1 cellular context compared by ENCODE assay signal in the genomic region with DNA sequence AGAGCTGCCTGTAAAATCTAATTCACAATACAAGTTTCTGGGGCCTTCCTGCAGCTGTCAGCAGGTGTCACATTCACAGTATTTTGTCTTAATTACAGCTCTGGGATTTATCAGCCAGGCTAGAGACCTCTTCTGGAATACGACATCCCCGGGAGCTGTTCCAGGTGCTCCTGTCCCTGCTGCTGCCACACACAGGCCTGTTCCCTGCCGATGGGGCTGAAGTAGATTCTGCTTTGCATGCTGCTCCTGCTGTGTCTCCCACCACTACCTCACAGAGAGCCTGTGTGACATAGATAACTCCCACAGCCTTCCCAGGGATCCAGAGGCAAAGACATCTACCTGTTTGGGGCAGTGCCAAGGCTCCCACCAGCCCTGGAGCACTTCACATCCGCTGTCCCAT.
TF ChIP-seq lines count a peak whose summit lies in the region.

No MANE protein-coding gene starts in this region.

TF ChIP-seq in GM23338, 12 proteins besides CTCF, POLR2A, EP300 and RAD21 (continued from another document):
- TF ChIP-seq, protein P1, sequence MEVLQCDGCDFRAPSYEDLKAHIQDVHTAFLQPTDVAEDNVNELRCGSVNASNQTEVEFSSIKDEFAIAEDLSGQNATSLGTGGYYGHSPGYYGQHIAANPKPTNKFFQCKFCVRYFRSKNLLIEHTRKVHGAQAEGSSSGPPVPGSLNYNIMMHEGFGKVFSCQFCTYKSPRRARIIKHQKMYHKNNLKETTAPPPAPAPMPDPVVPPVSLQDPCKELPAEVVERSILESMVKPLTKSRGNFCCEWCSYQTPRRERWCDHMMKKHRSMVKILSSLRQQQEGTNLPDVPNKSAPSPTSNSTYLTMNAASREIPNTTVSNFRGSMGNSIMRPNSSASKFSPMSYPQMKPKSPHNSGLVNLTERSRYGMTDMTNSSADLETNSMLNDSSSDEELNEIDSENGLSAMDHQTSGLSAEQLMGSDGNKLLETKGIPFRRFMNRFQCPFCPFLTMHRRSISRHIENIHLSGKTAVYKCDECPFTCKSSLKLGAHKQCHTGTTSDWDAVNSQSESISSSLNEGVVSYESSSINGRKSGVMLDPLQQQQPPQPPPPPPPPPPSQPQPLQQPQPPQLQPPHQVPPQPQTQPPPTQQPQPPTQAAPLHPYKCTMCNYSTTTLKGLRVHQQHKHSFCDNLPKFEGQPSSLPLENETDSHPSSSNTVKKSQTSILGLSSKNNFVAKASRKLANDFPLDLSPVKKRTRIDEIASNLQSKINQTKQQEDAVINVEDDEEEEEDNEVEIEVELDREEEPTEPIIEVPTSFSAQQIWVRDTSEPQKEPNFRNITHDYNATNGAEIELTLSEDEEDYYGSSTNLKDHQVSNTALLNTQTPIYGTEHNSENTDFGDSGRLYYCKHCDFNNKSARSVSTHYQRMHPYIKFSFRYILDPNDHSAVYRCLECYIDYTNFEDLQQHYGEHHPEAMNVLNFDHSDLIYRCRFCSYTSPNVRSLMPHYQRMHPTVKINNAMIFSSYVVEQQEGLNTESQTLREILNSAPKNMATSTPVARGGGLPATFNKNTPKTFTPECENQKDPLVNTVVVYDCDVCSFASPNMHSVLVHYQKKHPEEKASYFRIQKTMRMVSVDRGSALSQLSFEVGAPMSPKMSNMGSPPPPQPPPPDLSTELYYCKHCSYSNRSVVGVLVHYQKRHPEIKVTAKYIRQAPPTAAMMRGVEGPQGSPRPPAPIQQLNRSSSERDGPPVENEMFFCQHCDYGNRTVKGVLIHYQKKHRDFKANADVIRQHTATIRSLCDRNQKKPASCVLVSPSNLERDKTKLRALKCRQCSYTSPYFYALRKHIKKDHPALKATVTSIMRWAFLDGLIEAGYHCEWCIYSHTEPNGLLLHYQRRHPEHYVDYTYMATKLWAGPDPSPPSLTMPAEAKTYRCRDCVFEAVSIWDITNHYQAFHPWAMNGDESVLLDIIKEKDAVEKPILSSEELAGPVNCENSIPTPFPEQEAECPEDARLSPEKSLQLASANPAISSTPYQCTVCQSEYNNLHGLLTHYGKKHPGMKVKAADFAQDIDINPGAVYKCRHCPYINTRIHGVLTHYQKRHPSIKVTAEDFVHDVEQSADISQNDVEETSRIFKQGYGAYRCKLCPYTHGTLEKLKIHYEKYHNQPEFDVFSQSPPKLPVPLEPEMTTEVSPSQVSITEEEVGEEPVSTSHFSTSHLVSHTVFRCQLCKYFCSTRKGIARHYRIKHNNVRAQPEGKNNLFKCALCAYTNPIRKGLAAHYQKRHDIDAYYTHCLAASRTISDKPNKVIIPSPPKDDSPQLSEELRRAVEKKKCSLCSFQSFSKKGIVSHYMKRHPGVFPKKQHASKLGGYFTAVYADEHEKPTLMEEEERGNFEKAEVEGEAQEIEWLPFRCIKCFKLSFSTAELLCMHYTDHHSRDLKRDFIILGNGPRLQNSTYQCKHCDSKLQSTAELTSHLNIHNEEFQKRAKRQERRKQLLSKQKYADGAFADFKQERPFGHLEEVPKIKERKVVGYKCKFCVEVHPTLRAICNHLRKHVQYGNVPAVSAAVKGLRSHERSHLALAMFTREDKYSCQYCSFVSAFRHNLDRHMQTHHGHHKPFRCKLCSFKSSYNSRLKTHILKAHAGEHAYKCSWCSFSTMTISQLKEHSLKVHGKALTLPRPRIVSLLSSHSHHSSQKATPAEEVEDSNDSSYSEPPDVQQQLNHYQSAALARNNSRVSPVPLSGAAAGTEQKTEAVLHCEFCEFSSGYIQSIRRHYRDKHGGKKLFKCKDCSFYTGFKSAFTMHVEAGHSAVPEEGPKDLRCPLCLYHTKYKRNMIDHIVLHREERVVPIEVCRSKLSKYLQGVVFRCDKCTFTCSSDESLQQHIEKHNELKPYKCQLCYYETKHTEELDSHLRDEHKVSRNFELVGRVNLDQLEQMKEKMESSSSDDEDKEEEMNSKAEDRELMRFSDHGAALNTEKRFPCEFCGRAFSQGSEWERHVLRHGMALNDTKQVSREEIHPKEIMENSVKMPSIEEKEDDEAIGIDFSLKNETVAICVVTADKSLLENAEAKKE (CRISPR knock-in tag; IDR thresholded peaks at IDR 0.05) = no peak
- TF ChIP-seq CREB1 (CRISPR knock-in tag; IDR thresholded peaks at IDR 0.05; ENCODE audit: low read depth) (no peak), POLR2AphosphoS5 (IDR thresholded peaks at IDR 0.05; ENCODE audit: low read depth) (no peak), JUNB (IDR thresholded peaks at IDR 0.05; ENCODE audit: unreplicated experiment) (no peak), EZH2 (IDR thresholded peaks at IDR 0.05; ENCODE audit: low read depth, unreplicated experiment) (no peak), ZNF114 (CRISPR knock-in tag; IDR thresholded peaks at IDR 0.05) (no peak), STAT1 (IDR thresholded peaks at IDR 0.05; ENCODE audit: unreplicated experiment) (no peak), NANOG (IDR thresholded peaks at IDR 0.05; ENCODE audit: borderline replicate concordance) (no peak), ZNF331 (CRISPR knock-in tag; IDR thresholded peaks at IDR 0.05; ENCODE audit: low read depth) (no peak)
- TF ChIP-seq, protein P2, sequence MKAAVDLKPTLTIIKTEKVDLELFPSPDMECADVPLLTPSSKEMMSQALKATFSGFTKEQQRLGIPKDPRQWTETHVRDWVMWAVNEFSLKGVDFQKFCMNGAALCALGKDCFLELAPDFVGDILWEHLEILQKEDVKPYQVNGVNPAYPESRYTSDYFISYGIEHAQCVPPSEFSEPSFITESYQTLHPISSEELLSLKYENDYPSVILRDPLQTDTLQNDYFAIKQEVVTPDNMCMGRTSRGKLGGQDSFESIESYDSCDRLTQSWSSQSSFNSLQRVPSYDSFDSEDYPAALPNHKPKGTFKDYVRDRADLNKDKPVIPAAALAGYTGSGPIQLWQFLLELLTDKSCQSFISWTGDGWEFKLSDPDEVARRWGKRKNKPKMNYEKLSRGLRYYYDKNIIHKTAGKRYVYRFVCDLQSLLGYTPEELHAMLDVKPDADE (IDR thresholded peaks at IDR 0.05) = no peak
- TF ChIP-seq, protein P3, sequence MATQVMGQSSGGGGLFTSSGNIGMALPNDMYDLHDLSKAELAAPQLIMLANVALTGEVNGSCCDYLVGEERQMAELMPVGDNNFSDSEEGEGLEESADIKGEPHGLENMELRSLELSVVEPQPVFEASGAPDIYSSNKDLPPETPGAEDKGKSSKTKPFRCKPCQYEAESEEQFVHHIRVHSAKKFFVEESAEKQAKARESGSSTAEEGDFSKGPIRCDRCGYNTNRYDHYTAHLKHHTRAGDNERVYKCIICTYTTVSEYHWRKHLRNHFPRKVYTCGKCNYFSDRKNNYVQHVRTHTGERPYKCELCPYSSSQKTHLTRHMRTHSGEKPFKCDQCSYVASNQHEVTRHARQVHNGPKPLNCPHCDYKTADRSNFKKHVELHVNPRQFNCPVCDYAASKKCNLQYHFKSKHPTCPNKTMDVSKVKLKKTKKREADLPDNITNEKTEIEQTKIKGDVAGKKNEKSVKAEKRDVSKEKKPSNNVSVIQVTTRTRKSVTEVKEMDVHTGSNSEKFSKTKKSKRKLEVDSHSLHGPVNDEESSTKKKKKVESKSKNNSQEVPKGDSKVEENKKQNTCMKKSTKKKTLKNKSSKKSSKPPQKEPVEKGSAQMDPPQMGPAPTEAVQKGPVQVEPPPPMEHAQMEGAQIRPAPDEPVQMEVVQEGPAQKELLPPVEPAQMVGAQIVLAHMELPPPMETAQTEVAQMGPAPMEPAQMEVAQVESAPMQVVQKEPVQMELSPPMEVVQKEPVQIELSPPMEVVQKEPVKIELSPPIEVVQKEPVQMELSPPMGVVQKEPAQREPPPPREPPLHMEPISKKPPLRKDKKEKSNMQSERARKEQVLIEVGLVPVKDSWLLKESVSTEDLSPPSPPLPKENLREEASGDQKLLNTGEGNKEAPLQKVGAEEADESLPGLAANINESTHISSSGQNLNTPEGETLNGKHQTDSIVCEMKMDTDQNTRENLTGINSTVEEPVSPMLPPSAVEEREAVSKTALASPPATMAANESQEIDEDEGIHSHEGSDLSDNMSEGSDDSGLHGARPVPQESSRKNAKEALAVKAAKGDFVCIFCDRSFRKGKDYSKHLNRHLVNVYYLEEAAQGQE (IDR thresholded peaks at IDR 0.05; ENCODE audit: unreplicated experiment) = no peak
